ENCODE assay signal across 8 cellular contexts in the genomic region with DNA sequence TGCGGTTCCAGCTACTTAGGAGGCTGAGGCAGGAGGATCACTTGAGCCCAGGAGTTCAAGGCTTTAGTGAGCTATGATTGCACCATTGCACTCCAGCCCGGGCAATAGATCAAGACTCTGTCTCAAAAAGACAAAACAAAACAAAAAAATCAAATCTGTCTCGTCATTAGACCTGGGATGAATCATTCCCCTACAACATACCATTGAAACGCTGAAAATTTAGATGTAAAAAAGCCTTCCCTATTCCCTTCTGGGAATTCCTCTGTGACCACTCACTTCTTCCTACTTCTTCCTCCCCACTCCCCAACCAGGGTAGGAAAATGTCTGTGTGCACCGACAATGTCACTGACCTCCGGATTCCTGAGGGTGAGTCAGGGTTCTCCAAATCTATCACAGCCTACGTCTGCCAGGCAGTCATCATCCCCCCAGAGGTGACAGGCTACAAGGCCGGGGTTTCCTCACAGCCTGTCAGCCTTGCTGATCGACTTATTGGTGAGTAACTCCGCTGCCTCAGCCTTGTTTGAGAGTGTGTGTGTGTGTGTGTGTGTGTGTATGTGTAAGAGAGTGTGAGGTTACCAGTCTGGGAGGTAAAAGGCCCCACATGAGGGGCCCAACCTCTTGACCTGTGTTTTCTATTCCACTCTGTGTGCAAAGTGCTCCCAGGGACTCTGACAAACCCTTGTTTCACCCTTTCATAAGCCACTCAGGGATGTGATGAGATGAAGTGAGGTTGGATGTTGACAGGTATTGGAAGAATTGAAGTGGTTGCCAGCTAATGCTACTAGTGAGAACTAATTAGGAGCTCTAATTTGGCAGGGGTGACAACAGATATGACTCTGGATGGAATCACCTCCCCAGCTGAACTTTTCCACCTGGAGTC. TPM values are rescaled to one million over a fixed set of nuclear protein-coding genes. Genes with fewer than 3 reads are reported as not detected.
DNase-seq lines count a peak whose midpoint lies in the region; ATAC-seq and TF ChIP-seq lines count a peak whose summit lies in the region.

No MANE protein-coding gene starts in this region.

- no peak overlapping the region for H4K5ac ChIP-seq in mesendoderm (ENCODE audit: low read length)

- H3K4me3 Mint-ChIP-seq in chondrocyte (ENCODE audit: unreplicated experiment) = peak overlapping the region; percentile 39
- no peak overlapping the region for H3K4me3 Mint-ChIP-seq in naive thymus-derived CD8-positive, alpha-beta T cell

- no peak overlapping the region for H3K27ac ChIP-seq in mesendoderm (ENCODE audit: low read depth, low read length)

- peaks cover 44% of the 10 kb centered on the region for H3K4me1 Mint-ChIP-seq in chondrocyte (ENCODE audit: low read depth)
- peaks cover 8 to 23% (median 13%) of the 10 kb centered on the region in 4 donors for H3K4me1 Mint-ChIP-seq in naive thymus-derived CD8-positive, alpha-beta T cell

- H3K56ac ChIP-seq in mesendoderm (ENCODE audit: low read length) = peak overlapping the region; percentile 1

- no peak overlapping the region for H4K8ac ChIP-seq in mesendoderm (ENCODE audit: low read depth, low read length)

- no peaks in the 10 kb centered on the region for H3K9me3 Mint-ChIP-seq in chondrocyte (ENCODE audit: low read depth)
- no peaks in the 10 kb centered on the region for H3K9me3 Mint-ChIP-seq in naive thymus-derived CD8-positive, alpha-beta T cell

- H3K4ac ChIP-seq in mesendoderm (ENCODE audit: low read depth, low read length) = no peak overlapping the region

- POLR2A ChIA-PET in naive thymus-derived CD8-positive, alpha-beta T cell (lab: Charles Lee) = interaction anchor here (0.5 to 1.1 kb wide), 4 partner anchors 17 to 853 kb away, joined by 3 to 5 read pairs (median 4); no protein-coding TSS in a partner anchor

- no peaks in the 10 kb centered on the region for H3K36me3 ChIP-seq in mesendoderm (ENCODE audit: control insufficient read depth, insufficient read depth, low read length)

- H3K9ac ChIP-seq in mesendoderm (ENCODE audit: low read length) = no peak overlapping the region

- H3K4me1 ChIP-seq in mesendoderm (ENCODE audit: control insufficient read depth, low read depth, low read length) = peaks cover 2% of the 10 kb centered on the region

- no peaks in the 10 kb centered on the region for H3K36me3 Mint-ChIP-seq in chondrocyte (ENCODE audit: low read depth)
- peaks cover 0 to 2% (median 2%) of the 10 kb centered on the region in 3 donors for H3K36me3 Mint-ChIP-seq in naive thymus-derived CD8-positive, alpha-beta T cell

- DNase-seq in AG08395 (ENCODE audit: low spot score) (peak; percentile 96), HT1080 (ENCODE audit: low read depth) (peak; percentile 99), chondrocyte (ENCODE audit: low spot score) (no peak), mesendoderm (peak; percentile 95), T-helper 1 cell (no peak), NCI-H345 (lab: John Stamatoyannopoulos, UW) (no peak), activated gamma-delta T cell treated with Interleukin-2 at 50 U/mL for 16 hours (no peak)
- DNase-seq in naive thymus-derived CD8-positive, alpha-beta T cell = no peak

- H3K79me1 ChIP-seq in mesendoderm (ENCODE audit: low read length) = no peaks in the 10 kb centered on the region

- H2BK15ac ChIP-seq in mesendoderm (replicated peaks; ENCODE audit: low read depth) = no peak overlapping the region

- H3K23ac ChIP-seq in mesendoderm (ENCODE audit: low read length) = no peak overlapping the region

- no peaks in the 10 kb centered on the region for H3K27me3 ChIP-seq in mesendoderm (ENCODE audit: insufficient read depth, low read length, poor library complexity)

- no peak overlapping the region for H2AK5ac ChIP-seq in mesendoderm (ENCODE audit: low read length)

- peak overlapping the region; percentile 98 for H3K27ac Mint-ChIP-seq in chondrocyte (ENCODE audit: unreplicated experiment)
- peak overlapping the region in 1 of 10 donors; percentile 22 for H3K27ac Mint-ChIP-seq in naive thymus-derived CD8-positive, alpha-beta T cell

- H3K4me2 ChIP-seq in mesendoderm (ENCODE audit: low read length) = no peak overlapping the region

- H2BK5ac ChIP-seq in mesendoderm (ENCODE audit: low read length) = no peak overlapping the region

- no peak overlapping the region for H3K18ac ChIP-seq in mesendoderm (ENCODE audit: low read length)

- H2BK120ac ChIP-seq in mesendoderm (ENCODE audit: low read depth, low read length) = no peak overlapping the region

- no peaks in the 10 kb centered on the region for H3K79me2 ChIP-seq in mesendoderm (ENCODE audit: control insufficient read depth, insufficient read depth, low read length)

- no peak for ATAC-seq in naive thymus-derived CD8-positive, alpha-beta T cell

- TF ChIP-seq CTCF in chondrocyte (IDR thresholded peaks at IDR 0.05) = no peak

- no CpG with 5 or more reads among the region's 10 CpGs for WGBS in mesendoderm (ENCODE audit: extremely low coverage, insufficient coverage, low lambda C conversion rate)

- no peaks in the 10 kb centered on the region for H3K27me3 Mint-ChIP-seq in chondrocyte (ENCODE audit: low read depth)
- H3K27me3 Mint-ChIP-seq in naive thymus-derived CD8-positive, alpha-beta T cell = no peaks in the 10 kb centered on the region

- H3K4me3 ChIP-seq in mesendoderm (ENCODE audit: low read length) = no peak overlapping the region

RNA-seq across cellular contexts. Expression of gene SARS1, which starts 16.3 kb away (rescaled TPM):
- total RNA-seq in HT1080 (2014; rRNA removed; shearing (Covaris generic)) = 173 and 183 TPM in 2 replicates
- 233 and 247 TPM in 2 replicates for polyA plus RNA-seq in HT1080 (2015; cell fraction: cytosol; rRNA removed)
- 296 and 304 TPM in 2 replicates for polyA plus RNA-seq in HT1080 (2015; cell fraction: nucleus; rRNA removed)
- 127 to 354 TPM (median 348 TPM) in 3 replicates for total RNA-seq in chondrocyte
- polyA plus RNA-seq in mesendoderm (2013, experiment 1 of 2) = 108 TPM
- polyA plus RNA-seq in mesendoderm (2013, experiment 2 of 2) = 110 TPM
- 100 to 1,000 TPM; 205 to 211 TPM for total RNA-seq in naive thymus-derived CD8-positive, alpha-beta T cell
- 100 to 1,000 TPM; 117 to 154 (median 127) TPM for polyA plus RNA-seq in naive thymus-derived CD8-positive, alpha-beta T cell

RNA-seq across cellular contexts. Expression of gene CELSR2, which starts 51.9 kb away (rescaled TPM):
- 1.5 and 1.7 TPM in 2 replicates for total RNA-seq in HT1080 (2014; rRNA removed; shearing (Covaris generic))
- polyA plus RNA-seq in HT1080 (2015; cell fraction: cytosol; rRNA removed) = 3.1 and 3.6 TPM in 2 replicates
- 10.2 and 10.7 TPM in 2 replicates for polyA plus RNA-seq in HT1080 (2015; cell fraction: nucleus; rRNA removed)
- total RNA-seq in chondrocyte = 8.6 to 10.3 TPM (median 9.9 TPM) in 3 replicates
- polyA plus RNA-seq in mesendoderm (2013, experiment 1 of 2) = 2.9 TPM
- polyA plus RNA-seq in mesendoderm (2013, experiment 2 of 2) = 2.9 TPM
- 1 to 10 TPM; 5.4 to 6.8 TPM for total RNA-seq in naive thymus-derived CD8-positive, alpha-beta T cell
- under 1 TPM; 0.20 to 0.94 (median 0.30) TPM for polyA plus RNA-seq in naive thymus-derived CD8-positive, alpha-beta T cell

Comparison
In these comparisons a context has a peak if more than half of its experiments do, and no peak if none do; other contexts are left out.
1. DNase-seq: peak in AG08395 (single experiment), HT1080 (single experiment) and mesendoderm (single experiment); none in chondrocyte (single experiment), T-helper 1 cell (0 of 5), naive thymus-derived CD8-positive, alpha-beta T cell (0 of 10), NCI-H345 (single experiment) and activated gamma-delta T cell treated with Interleukin-2 at 50 U/mL for 16 hours (single experiment).